In genomic region chr12:44464180-44464579, GRCh38 we compare ENCODE assay signal across 27 cellular contexts.
"Had no signal": no experiment of that assay in that cellular context is flagged by ENCODE, and none has a peak within 500 bp of the region (broad histone marks: within the 10 kb centered on the region; RNA-seq: fewer than 3 reads in every experiment).

No MANE protein-coding gene starts in this region.

- H3K4me3 ChIP-seq: esophagus squamous epithelium, heart right ventricle, skin epidermis, stomach, thyroid gland, upper lobe of left lung, vagina had no signal

- H3K4me1 ChIP-seq: esophagus squamous epithelium, heart right ventricle, stomach, upper lobe of left lung, vagina had no signal

- H3K36me3 ChIP-seq: esophagus squamous epithelium, heart right ventricle, stomach, thyroid gland, upper lobe of left lung, vagina had no signal

- H3K9me3 Mint-ChIP-seq: activated T-helper 2 cell treated with anti-CD3 and anti-CD28 coated beads, Interferon-gamma antibody, Interleukin-2, Interleukin-4, amounts not matched to agents 10 μg/mL and 5 μg/mL and 100 μg/mL, durations not matched to agents 14 hours and 24 hours and 36 hours; T-helper 2 cell treated with Interferon-gamma antibody and Interleukin-4, amounts not matched to agents 5 μg/mL and 100 μg/mL, for 36 hours had no signal

- H3K4me1 Mint-ChIP-seq: activated CD4-positive, alpha-beta T cell treated with anti-CD3 and anti-CD28 coated beads for 36 hours; activated CD8-positive, alpha-beta memory T cell treated with anti-CD3 and anti-CD28 coated beads, Interleukin-2, amount 10 ng/mL, durations not matched to agents 7 days and 5 days; activated naive CD4-positive, alpha-beta T cell treated with anti-CD3 and anti-CD28 coated beads, Interleukin-2, amount 50 U/mL, for 24 hours; activated naive CD8-positive, alpha-beta T cell treated with anti-CD3 and anti-CD28 coated beads, Interleukin-2, amount 50 U/mL, for 24 hours; naive thymus-derived CD8-positive, alpha-beta T cell; stimulated activated naive B cell treated with anti-CD40 and anti-IgM and Interleukin-4, amounts not matched to agents 10 μg/mL and 1 μg/mL and 100 μg/mL, for 72 hours had no signal

- H3K27ac Mint-ChIP-seq: activated CD4-positive, alpha-beta T cell treated with anti-CD3 and anti-CD28 coated beads for 36 hours; activated CD8-positive, alpha-beta memory T cell treated with anti-CD3 and anti-CD28 coated beads, Interleukin-2, amount 10 ng/mL, durations not matched to agents 7 days and 5 days; activated CD8-positive, alpha-beta T cell treated with anti-CD3 and anti-CD28 coated beads, Interleukin-2, amount 10 ng/mL, durations not matched to agents 7 days and 5 days; activated naive CD4-positive, alpha-beta T cell treated with anti-CD3 and anti-CD28 coated beads, Interleukin-2, amount 50 U/mL, for 24 hours; activated naive CD8-positive, alpha-beta T cell treated with anti-CD3 and anti-CD28 coated beads, Interleukin-2, amount 50 U/mL, for 24 hours; activated T-helper 2 cell treated with anti-CD3 and anti-CD28 coated beads, Interferon-gamma antibody, Interleukin-2, Interleukin-4, amounts not matched to agents 10 μg/mL and 5 μg/mL and 100 μg/mL, durations not matched to agents 14 hours and 24 hours and 36 hours; naive thymus-derived CD8-positive, alpha-beta T cell; progenitor cell of endocrine pancreas; stimulated activated naive B cell treated with anti-CD40 and anti-IgM and Interleukin-4, amounts not matched to agents 10 μg/mL and 1 μg/mL and 100 μg/mL, for 72 hours; T-helper 2 cell treated with Interferon-gamma antibody and Interleukin-4, amounts not matched to agents 5 μg/mL and 100 μg/mL, for 36 hours had no signal

- H3K27me3 ChIP-seq: esophagus squamous epithelium, heart right ventricle, stomach, thyroid gland, upper lobe of left lung, vagina had no signal

- DNase-seq: activated CD4-positive, alpha-beta T cell treated with anti-CD3 and anti-CD28 coated beads for 36 hours; activated CD4-positive, CD25-positive, alpha-beta regulatory T cell; activated CD8-positive, alpha-beta memory T cell treated with anti-CD3 and anti-CD28 coated beads, Interleukin-2, amount 10 ng/mL, durations not matched to agents 7 days and 5 days; activated CD8-positive, alpha-beta T cell treated with anti-CD3 and anti-CD28 coated beads, Interleukin-2, amount 10 ng/mL, durations not matched to agents 7 days and 5 days; activated naive CD8-positive, alpha-beta T cell treated with anti-CD3 and anti-CD28 coated beads, Interleukin-2, amount 50 U/mL, for 24 hours; activated T-cell treated with anti-CD3 and anti-CD28 coated beads, Interleukin-2, amount 50 U/mL, for 48 hours; amygdala; caudate nucleus; cortex of kidney; esophagus squamous epithelium; foreskin melanocyte; heart right ventricle; kidney; left colon; naive thymus-derived CD8-positive, alpha-beta T cell; stimulated activated CD4-positive, alpha-beta T cell treated with anti-CD3 and anti-CD28 coated beads, Interleukin-12 subunit alpha, Interleukin-12 subunit beta, amount 100 ng/mL, for 4 hours; stimulated activated naive B cell treated with anti-CD40 and anti-IgM and Interleukin-4, amounts not matched to agents 10 μg/mL and 1 μg/mL and 100 μg/mL, for 72 hours; stomach; thyroid gland; upper lobe of left lung had no signal

- H3K4me3 Mint-ChIP-seq: activated CD4-positive, alpha-beta T cell treated with anti-CD3 and anti-CD28 coated beads for 36 hours; activated CD8-positive, alpha-beta memory T cell treated with anti-CD3 and anti-CD28 coated beads, Interleukin-2, amount 10 ng/mL, durations not matched to agents 7 days and 5 days; activated CD8-positive, alpha-beta T cell treated with anti-CD3 and anti-CD28 coated beads, Interleukin-2, amount 10 ng/mL, durations not matched to agents 7 days and 5 days; activated naive CD4-positive, alpha-beta T cell treated with anti-CD3 and anti-CD28 coated beads, Interleukin-2, amount 50 U/mL, for 24 hours; activated naive CD8-positive, alpha-beta T cell treated with anti-CD3 and anti-CD28 coated beads, Interleukin-2, amount 50 U/mL, for 24 hours; naive thymus-derived CD8-positive, alpha-beta T cell; neural crest cell; stimulated activated naive B cell treated with anti-CD40 and anti-IgM and Interleukin-4, amounts not matched to agents 10 μg/mL and 1 μg/mL and 100 μg/mL, for 72 hours; T-helper 2 cell treated with Interferon-gamma antibody and Interleukin-4, amounts not matched to agents 5 μg/mL and 100 μg/mL, for 36 hours had no signal

- H3K9me3 ChIP-seq: esophagus squamous epithelium, thyroid gland, upper lobe of left lung, vagina had no signal

- H3K27ac ChIP-seq: esophagus squamous epithelium, heart right ventricle, skin epidermis, stomach, thyroid gland, upper lobe of left lung, vagina had no signal

- H3K27me3 Mint-ChIP-seq: activated naive CD4-positive, alpha-beta T cell treated with anti-CD3 and anti-CD28 coated beads, Interleukin-2, amount 50 U/mL, for 24 hours; activated naive CD8-positive, alpha-beta T cell treated with anti-CD3 and anti-CD28 coated beads, Interleukin-2, amount 50 U/mL, for 24 hours; progenitor cell of endocrine pancreas; stimulated activated naive B cell treated with anti-CD40 and anti-IgM and Interleukin-4, amounts not matched to agents 10 μg/mL and 1 μg/mL and 100 μg/mL, for 72 hours had no signal

- H3K36me3 Mint-ChIP-seq: activated CD8-positive, alpha-beta memory T cell treated with anti-CD3 and anti-CD28 coated beads, Interleukin-2, amount 10 ng/mL, durations not matched to agents 7 days and 5 days; activated naive CD4-positive, alpha-beta T cell treated with anti-CD3 and anti-CD28 coated beads, Interleukin-2, amount 50 U/mL, for 24 hours; stimulated activated naive B cell treated with anti-CD40 and anti-IgM and Interleukin-4, amounts not matched to agents 10 μg/mL and 1 μg/mL and 100 μg/mL, for 72 hours had no signal
